Comparison of ENCODE assay signal across 24 cellular contexts in genomic region chr13:59706101-59706976, GRCh38.
DNase-seq lines count a peak whose midpoint lies in the region; ATAC-seq lines count a peak whose summit lies in the region.
"Had no signal": no experiment of that assay in that cellular context is flagged by ENCODE, and none has a peak within 500 bp of the region (broad histone marks: within the 10 kb centered on the region; RNA-seq: fewer than 3 reads in every experiment).

No MANE protein-coding gene starts in this region.

- peaks cover 0 to 21% of the 10 kb centered on the region in 2 donors for H3K4me1 ChIP-seq in duodenal mucosa (ENCODE audit: control insufficient read depth in 1 of 2, insufficient read depth in 2 of 2, low read length in 2 of 2)
- H3K4me1 ChIP-seq: psoas muscle, SJCRH30, suprapubic skin had no signal

- H3K4me3 Mint-ChIP-seq in natural killer cell treated with Interleukin-12 subunit alpha and Interleukin-12 subunit beta and Interleukin-15 and Interleukin-18, amount 100 ng/mL, for 72 hours = no peak overlapping the region
- H3K4me3 Mint-ChIP-seq: activated CD8-positive, alpha-beta memory T cell treated with anti-CD3 and anti-CD28 coated beads, Interleukin-2, amount 10 ng/mL, durations not matched to agents 7 days and 5 days; nephron had no signal

- peak; percentile 47 for ATAC-seq in GM18519 (IDR thresholded peaks at IDR 0.05; ENCODE audit: low FRiP score, unreplicated experiment)
- ATAC-seq in GM21515 (IDR thresholded peaks at IDR 0.05; ENCODE audit: unreplicated experiment) = peak; percentile 60
- peak; percentile 60 for ATAC-seq in HG03280 (IDR thresholded peaks at IDR 0.05; ENCODE audit: unreplicated experiment)
- no peak for ATAC-seq in natural killer cell treated with Interleukin-12 subunit alpha and Interleukin-12 subunit beta and Interleukin-15 and Interleukin-18, amount 100 ng/mL, for 72 hours
- no peak for ATAC-seq in GM21447 (IDR thresholded peaks at IDR 0.05; ENCODE audit: unreplicated experiment)
- ATAC-seq: activated CD8-positive, alpha-beta memory T cell treated with anti-CD3 and anti-CD28 coated beads, Interleukin-2, amount 10 ng/mL, durations not matched to agents 7 days and 5 days; HCT116; psoas muscle had no signal

- no peaks in the 10 kb centered on the region for H3K27me3 Mint-ChIP-seq in natural killer cell treated with Interleukin-12 subunit alpha and Interleukin-12 subunit beta and Interleukin-15 and Interleukin-18, amount 100 ng/mL, for 72 hours
- H3K27me3 Mint-ChIP-seq: activated CD8-positive, alpha-beta memory T cell treated with anti-CD3 and anti-CD28 coated beads, Interleukin-2, amount 10 ng/mL, durations not matched to agents 7 days and 5 days had no signal

- H3K27ac ChIP-seq in duodenal mucosa (ENCODE audit: low read depth, low read length) = no peak overlapping the region
- H3K27ac ChIP-seq: hepatocyte, PC-9, psoas muscle, SJCRH30, suprapubic skin had no signal

- H3K4me1 Mint-ChIP-seq in natural killer cell treated with Interleukin-12 subunit alpha and Interleukin-12 subunit beta and Interleukin-15 and Interleukin-18, amount 100 ng/mL, for 72 hours (ENCODE audit: low read depth in 2 of 2) = no peaks in the 10 kb centered on the region
- H3K4me1 Mint-ChIP-seq: nephron had no signal

- H3K27ac Mint-ChIP-seq in natural killer cell treated with Interleukin-12 subunit alpha and Interleukin-12 subunit beta and Interleukin-15 and Interleukin-18, amount 100 ng/mL, for 72 hours = no peak overlapping the region
- H3K27ac Mint-ChIP-seq: activated CD8-positive, alpha-beta memory T cell treated with anti-CD3 and anti-CD28 coated beads, Interleukin-2, amount 10 ng/mL, durations not matched to agents 7 days and 5 days; activated T-helper 2 cell treated with anti-CD3 and anti-CD28 coated beads, Interferon-gamma antibody, Interleukin-2, Interleukin-4, amounts not matched to agents 10 μg/mL and 5 μg/mL and 100 μg/mL, durations not matched to agents 14 hours and 24 hours and 36 hours; nephron had no signal

- DNase-seq in foreskin melanocyte = no peak
- DNase-seq in natural killer cell treated with Interleukin-12 subunit alpha and Interleukin-12 subunit beta and Interleukin-15 and Interleukin-18, amount 100 ng/mL, for 72 hours (ENCODE audit: low spot score) = no peak
- no peak for DNase-seq in activated naive CD4-positive, alpha-beta T cell (lab: John Stamatoyannopoulos, UW)
- DNase-seq: activated CD8-positive, alpha-beta memory T cell treated with anti-CD3 and anti-CD28 coated beads, Interleukin-2, amount 10 ng/mL, durations not matched to agents 7 days and 5 days; amniotic stem cell; EL; KBM-7; mesenchymal stem cell; NCI-H526; PC-9; psoas muscle; SJCRH30; T1000 had no signal

- peak overlapping the region; percentile 7 to 32 for H3K4me3 ChIP-seq in duodenal mucosa (ENCODE audit: low read depth in 1 of 2, low read length in 2 of 2)
- H3K4me3 ChIP-seq: hepatocyte, PC-9, psoas muscle, SJCRH30, smooth muscle cell, suprapubic skin had no signal

- no peaks in the 10 kb centered on the region for H3K9me3 ChIP-seq in duodenal mucosa (ENCODE audit: control insufficient read depth in 1 of 2, low read length in 2 of 2)
- H3K9me3 ChIP-seq: psoas muscle, SJCRH30, suprapubic skin had no signal

- no peaks in the 10 kb centered on the region for H3K27me3 ChIP-seq in duodenal mucosa (ENCODE audit: control insufficient read depth in 1 of 2, insufficient read depth in 2 of 2, low read length in 2 of 2)
- H3K27me3 ChIP-seq: hepatocyte, SJCRH30, suprapubic skin had no signal

- no peaks in the 10 kb centered on the region for H3K36me3 Mint-ChIP-seq in natural killer cell treated with Interleukin-12 subunit alpha and Interleukin-12 subunit beta and Interleukin-15 and Interleukin-18, amount 100 ng/mL, for 72 hours
- H3K36me3 Mint-ChIP-seq: activated CD8-positive, alpha-beta memory T cell treated with anti-CD3 and anti-CD28 coated beads, Interleukin-2, amount 10 ng/mL, durations not matched to agents 7 days and 5 days had no signal

- H3K36me3 ChIP-seq in duodenal mucosa (ENCODE audit: control insufficient read depth in 1 of 2, insufficient read depth in 2 of 2, low read length in 2 of 2) = no peaks in the 10 kb centered on the region
- H3K36me3 ChIP-seq: SJCRH30, suprapubic skin had no signal

- H3K9me3 Mint-ChIP-seq in natural killer cell treated with Interleukin-12 subunit alpha and Interleukin-12 subunit beta and Interleukin-15 and Interleukin-18, amount 100 ng/mL, for 72 hours = no peaks in the 10 kb centered on the region
- H3K9me3 Mint-ChIP-seq: activated T-helper 2 cell treated with anti-CD3 and anti-CD28 coated beads, Interferon-gamma antibody, Interleukin-2, Interleukin-4, amounts not matched to agents 10 μg/mL and 5 μg/mL and 100 μg/mL, durations not matched to agents 14 hours and 24 hours and 36 hours had no signal

- no peak overlapping the region for H3K9ac ChIP-seq in duodenal mucosa (ENCODE audit: low read depth in 1 of 2, low read length in 2 of 2)

Comparison
In these comparisons a context has a peak if more than half of its experiments do, and no peak if none do; other contexts are left out.
1. ATAC-seq: peak in GM18519 (single experiment), GM21515 (single experiment) and HG03280 (single experiment); none in natural killer cell treated with Interleukin-12 subunit alpha and Interleukin-12 subunit beta and Interleukin-15 and Interleukin-18, amount 100 ng/mL, for 72 hours (0 of 2) and GM21447 (single experiment).